In the genomic region with DNA sequence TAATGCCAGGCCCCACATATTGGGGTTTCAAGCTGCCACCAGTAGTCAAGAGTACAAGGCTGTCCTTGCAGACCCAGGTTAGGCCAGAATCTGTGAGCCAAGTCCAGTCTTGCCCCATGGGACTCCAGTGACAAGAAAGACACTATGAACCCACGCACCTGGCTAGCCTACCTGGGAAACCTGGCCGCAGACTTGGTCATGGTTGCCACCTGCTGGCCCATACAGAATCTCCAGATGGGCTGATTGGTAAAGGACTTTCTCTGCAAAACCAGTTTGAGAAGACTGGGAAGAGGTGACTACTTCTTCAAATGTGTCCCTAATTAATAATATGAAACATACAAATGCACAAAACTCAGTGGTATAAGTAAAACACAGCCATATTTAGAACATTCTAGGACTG, we compare ENCODE assay signal across 17 cellular contexts.
A peak's percentile ranks its signal among the peaks of the same experiment; 100 is the strongest.
DNase-seq lines count a peak whose midpoint lies in the region; ATAC-seq, FAIRE-seq and TF ChIP-seq lines count a peak whose summit lies in the region.
"Had no signal": no experiment of that assay in that cellular context is flagged by ENCODE, and none has a peak within 500 bp of the region (broad histone marks: within the 10 kb centered on the region; RNA-seq: fewer than 3 reads in every experiment).

No MANE protein-coding gene starts in this region.

- no peak overlapping the region for H3K4me3 ChIP-seq in keratinocyte (ENCODE audit: control insufficient read depth in 2 of 3, extremely low read depth in 1 of 3, insufficient read depth in 2 of 3, low read depth in 1 of 3, low read length in 3 of 3)
- H3K4me3 ChIP-seq: adrenal gland, GM23248, sigmoid colon had no signal

- H3K9me3 ChIP-seq in keratinocyte (ENCODE audit: control insufficient read depth, low read depth, low read length): no peaks in the 10 kb centered on the region

- H3K4me1 ChIP-seq in keratinocyte (ENCODE audit: control insufficient read depth, extremely low read depth, insufficient read depth, low read length): peaks cover 5% of the 10 kb centered on the region
- H3K4me1 ChIP-seq: adrenal gland, sigmoid colon had no signal

- no peaks in the 10 kb centered on the region for H3K79me2 ChIP-seq in keratinocyte (ENCODE audit: control insufficient read depth, insufficient read depth, low read length)

- dilution Hi-C loops in keratinocyte (cut with MboI; ENCODE audit: extremely low pct_ligation_motif_present, low sequenced_read_pairs): no loop called here

- no peaks in the 10 kb centered on the region for H3K9me1 ChIP-seq in keratinocyte (ENCODE audit: control insufficient read depth, extremely low read depth, insufficient read depth, low read length)

- no peak overlapping the region for H3K9ac ChIP-seq in keratinocyte (ENCODE audit: control insufficient read depth, extremely low read depth, insufficient read depth, low read length)
- H3K9ac ChIP-seq: GM23248 had no signal

- no peaks in the 10 kb centered on the region for H3K27me3 ChIP-seq in keratinocyte (ENCODE audit: control insufficient read depth, extremely low read depth, insufficient read depth, low read length)
- H3K27me3 ChIP-seq: adrenal gland, sigmoid colon had no signal

- no peak overlapping the region for H3K4me2 ChIP-seq in keratinocyte (ENCODE audit: control insufficient read depth, extremely low read depth, insufficient read depth, low read depth, low read length)

- H3K27ac ChIP-seq in C4-2B: no peak overlapping the region
- no peak overlapping the region for H3K27ac ChIP-seq in VCaP
- H3K27ac ChIP-seq in keratinocyte (ENCODE audit: control insufficient read depth, insufficient read depth, low read length): no peak overlapping the region
- H3K27ac ChIP-seq: adrenal gland, GM23248, sigmoid colon had no signal

- POLR2A ChIA-PET in HEK293T (lab: Yijun Ruan, JAX): no interaction called here

- H4K20me1 ChIP-seq in keratinocyte (ENCODE audit: control insufficient read depth, extremely low read depth, insufficient read depth, low read length): no peaks in the 10 kb centered on the region

- DNase-seq in keratinocyte (ENCODE audit: low read depth, low spot score): no peak
- DNase-seq in hypothalamus (lab: John Stamatoyannopoulos, UW): no peak
- DNase-seq in hepatic stellate cell (ENCODE audit: low spot score): no peak
- no peak for DNase-seq in HEK293T (ENCODE audit: extremely low spot score)
- DNase-seq: activated T-cell treated with anti-CD3 and anti-CD28 coated beads for 4 hours; adrenal gland; GM23248; Karpas-422; NCI-H774; nephron progenitor cell; sigmoid colon; stimulated activated naive CD8-positive, alpha-beta T cell treated with anti-CD3 and anti-CD28 coated beads, Interleukin-15, Interleukin-2, amounts not matched to agents 100 U/mL and 50 U/mL, for 24 hours had no signal

- CTCF ChIA-PET in HEK293T (lab: Yijun Ruan, JAX): no interaction called here

- ATAC-seq in GM21515 (IDR thresholded peaks at IDR 0.05; ENCODE audit: unreplicated experiment): no peak
- ATAC-seq: stimulated activated naive CD8-positive, alpha-beta T cell treated with anti-CD3 and anti-CD28 coated beads, Interleukin-15, Interleukin-2, amounts not matched to agents 100 U/mL and 50 U/mL, for 24 hours had no signal

- no peak overlapping the region for H2AFZ ChIP-seq in keratinocyte (ENCODE audit: control insufficient read depth, low read length)
- H2AFZ ChIP-seq: GM23248 had no signal

- H3K36me3 ChIP-seq in keratinocyte (ENCODE audit: control insufficient read depth in 2 of 2, extremely low read depth in 1 of 2, insufficient read depth in 2 of 2, low read length in 2 of 2): no peaks in the 10 kb centered on the region
- H3K36me3 ChIP-seq: adrenal gland, sigmoid colon had no signal

- peak; percentile 78 for TF ChIP-seq CTCF in C4-2B (conservative IDR thresholded peaks at IDR 0.05)
- peak; percentile 67 for TF ChIP-seq CTCF in LNCAP (IDR thresholded peaks at IDR 0.05)
- peak; percentile 74 for TF ChIP-seq CTCF in VCaP (conservative IDR thresholded peaks at IDR 0.05)
- peak; percentile 55 to 75 (median 69) for TF ChIP-seq CTCF in keratinocyte (optimal IDR thresholded peaks at IDR 0.05 in 1 of 3, IDR thresholded peaks at IDR 0.05 in 1 of 3, conservative IDR thresholded peaks at IDR 0.05 in 1 of 3; ENCODE audit: extremely low read depth in 1 of 3, insufficient read depth in 2 of 3, low read length in 3 of 3)

- FAIRE-seq in keratinocyte (lab: Jason Lieb, UNC): peak; percentile 61
- FAIRE-seq: GM19239 had no signal

TF ChIP-seq in HEK293T, 16 proteins besides CTCF, POLR2A, EP300 and RAD21:
- no peak for TF ChIP-seq HDGF (IDR thresholded peaks at IDR 0.05; ENCODE audit: borderline replicate concordance)
- TF ChIP-seq ARNT (IDR thresholded peaks at IDR 0.05): no peak
- TF ChIP-seq SUZ12 (IDR thresholded peaks at IDR 0.05): no peak
- TF ChIP-seq ZNF384 (IDR thresholded peaks at IDR 0.05): no peak
- TF ChIP-seq, protein P1, sequence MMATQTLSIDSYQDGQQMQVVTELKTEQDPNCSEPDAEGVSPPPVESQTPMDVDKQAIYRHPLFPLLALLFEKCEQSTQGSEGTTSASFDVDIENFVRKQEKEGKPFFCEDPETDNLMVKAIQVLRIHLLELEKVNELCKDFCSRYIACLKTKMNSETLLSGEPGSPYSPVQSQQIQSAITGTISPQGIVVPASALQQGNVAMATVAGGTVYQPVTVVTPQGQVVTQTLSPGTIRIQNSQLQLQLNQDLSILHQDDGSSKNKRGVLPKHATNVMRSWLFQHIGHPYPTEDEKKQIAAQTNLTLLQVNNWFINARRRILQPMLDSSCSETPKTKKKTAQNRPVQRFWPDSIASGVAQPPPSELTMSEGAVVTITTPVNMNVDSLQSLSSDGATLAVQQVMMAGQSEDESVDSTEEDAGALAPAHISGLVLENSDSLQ (IDR thresholded peaks at IDR 0.05): no peak
- no peak for TF ChIP-seq LEF1 (IDR thresholded peaks at IDR 0.05; ENCODE audit: borderline replicate concordance)
- no peak for TF ChIP-seq TARDBP (IDR thresholded peaks at IDR 0.05)
- no peak for TF ChIP-seq FOXM1 (IDR thresholded peaks at IDR 0.05; ENCODE audit: borderline replicate concordance)
- TF ChIP-seq SP1 (IDR thresholded peaks at IDR 0.05): no peak
- no peak for TF ChIP-seq FOXK2 (IDR thresholded peaks at IDR 0.05)
- TF ChIP-seq FOXA1 (IDR thresholded peaks at IDR 0.05): no peak
- no peak for TF ChIP-seq BHLHE40 (IDR thresholded peaks at IDR 0.05; ENCODE audit: borderline replicate concordance)
